Comparison of ENCODE assay signal across 25 cellular contexts in the genomic region with DNA sequence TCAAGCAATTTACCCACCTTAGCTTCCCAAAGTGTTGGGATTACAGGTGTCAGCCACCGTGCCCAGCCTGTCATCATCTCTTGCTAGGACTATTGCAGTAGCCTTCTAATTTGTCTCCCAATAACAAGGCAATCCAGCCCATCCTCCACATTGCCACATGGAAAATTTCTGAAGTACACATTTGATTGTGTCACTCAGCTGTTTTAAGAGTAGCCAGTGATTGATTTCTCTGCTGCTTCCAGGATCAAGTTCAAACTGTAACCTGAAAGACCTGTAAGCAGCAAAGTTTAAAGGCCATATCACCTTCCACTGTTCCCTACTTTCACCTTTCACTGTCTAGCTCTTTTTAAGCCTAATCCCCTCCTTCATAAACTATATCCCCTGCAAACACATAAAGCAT. TPM values are rescaled to one million over a fixed set of nuclear protein-coding genes. Genes with fewer than 3 reads are reported as not detected.
A peak's percentile ranks its signal among the peaks of the same experiment; 100 is the strongest.
DNase-seq lines count a peak whose midpoint lies in the region; ATAC-seq and TF ChIP-seq lines count a peak whose summit lies in the region.
"Had no signal": no experiment of that assay in that cellular context is flagged by ENCODE, and none has a peak within 500 bp of the region (broad histone marks: within the 10 kb centered on the region; RNA-seq: fewer than 3 reads in every experiment).

No MANE protein-coding gene starts in this region.

- peak; percentile 47 to 50 for TF ChIP-seq RAD21 in liver (IDR thresholded peaks at IDR 0.05)

- ATAC-seq in left lobe of liver (peak; percentile 74), HG02678 (IDR thresholded peaks at IDR 0.05; ENCODE audit: unreplicated experiment) (no peak), HG03565 (IDR thresholded peaks at IDR 0.05; ENCODE audit: unreplicated experiment) (no peak), GM21367 (IDR thresholded peaks at IDR 0.05; ENCODE audit: unreplicated experiment) (no peak)
- ATAC-seq: GM12878 had no signal

- no peak for TF ChIP-seq CTCF in VCaP (conservative IDR thresholded peaks at IDR 0.05)
- TF ChIP-seq CTCF in liver (IDR thresholded peaks at IDR 0.05; ENCODE audit: low read depth, low read length, missing input control): no peak
- TF ChIP-seq CTCF in nephron progenitor cell (IDR thresholded peaks at IDR 0.05): no peak

- H3K4me1 Mint-ChIP-seq in nephron progenitor cell: peaks cover 44% of the 10 kb centered on the region
- H3K4me1 Mint-ChIP-seq: CD14-positive monocyte; CD4-positive, CD25-positive, alpha-beta regulatory T cell had no signal

- peak; percentile 72 for DNase-seq in left lobe of liver (ENCODE audit: low spot score)
- no peak for DNase-seq in nephron progenitor cell
- DNase-seq: 8988T; ACHN; BE2C; C1 segment of cervical spinal cord; CD4-positive, alpha-beta memory T cell; CD4-positive, CD25-positive, alpha-beta regulatory T cell; CD8-positive, alpha-beta memory T cell; COR-L47; DMS 273 treated with DMSO at 0.1 percent for 48 hours; DMS153; DMS53; DMS79; DND-41; EL; GDM1 had no signal

- H3K9me3 ChIP-seq in liver (ENCODE audit: control insufficient read depth in 4 of 4, low read length in 3 of 4): no peaks in the 10 kb centered on the region
- H3K9me3 ChIP-seq: BE2C, BLaER1 had no signal

- H3K36me3 ChIP-seq in liver (ENCODE audit: control insufficient read depth in 4 of 4, insufficient read depth in 3 of 4, low read depth in 1 of 4, low read length in 3 of 4): no peaks in the 10 kb centered on the region
- H3K36me3 ChIP-seq: BE2C, BLaER1 had no signal

- H3K9ac ChIP-seq in liver (ENCODE audit: low read depth in 1 of 2, low read length in 2 of 2): no peak overlapping the region
- H3K9ac ChIP-seq: BLaER1 had no signal

- peaks cover 20% of the 10 kb centered on the region for H3K27me3 Mint-ChIP-seq in nephron progenitor cell (ENCODE audit: low read depth, poor library complexity)

- 55% methylated on average over 1 of the region's 1 CpG for WGBS in liver

- H3K9me3 Mint-ChIP-seq in nephron progenitor cell: no peaks in the 10 kb centered on the region
- H3K9me3 Mint-ChIP-seq: CD14-positive monocyte; CD4-positive, alpha-beta memory T cell; CD8-positive, alpha-beta memory T cell had no signal

- peaks cover 7 to 43% (median 35%) of the 10 kb centered on the region in 4 donors for H3K4me1 ChIP-seq in liver (ENCODE audit: control insufficient read depth in 4 of 4, insufficient read depth in 4 of 4, low read length in 3 of 4)
- H3K4me1 ChIP-seq: BE2C had no signal

- no peaks in the 10 kb centered on the region for H3K36me3 Mint-ChIP-seq in nephron progenitor cell (ENCODE audit: low read depth)
- H3K36me3 Mint-ChIP-seq: CD14-positive monocyte; CD4-positive, alpha-beta memory T cell; CD4-positive, CD25-positive, alpha-beta regulatory T cell; CD8-positive, alpha-beta memory T cell had no signal

- peak overlapping the region; percentile 64 for H3K27ac Mint-ChIP-seq in nephron progenitor cell
- H3K27ac Mint-ChIP-seq: CD14-positive monocyte; CD4-positive, CD25-positive, alpha-beta regulatory T cell had no signal

- no peak overlapping the region for H3K4me3 Mint-ChIP-seq in nephron progenitor cell
- H3K4me3 Mint-ChIP-seq: CD14-positive monocyte; CD4-positive, alpha-beta memory T cell had no signal

- H3K4me3 ChIP-seq in liver (ENCODE audit: low read depth in 1 of 3, low read length in 3 of 3): no peak overlapping the region
- H3K4me3 ChIP-seq: BLaER1, GM12878 had no signal

- H3K27me3 ChIP-seq in liver (ENCODE audit: control insufficient read depth in 4 of 4, insufficient read depth in 4 of 4, low read length in 3 of 4): no peaks in the 10 kb centered on the region
- H3K27me3 ChIP-seq: BLaER1 had no signal

- peak overlapping the region; percentile 98 for H3K27ac ChIP-seq in VCaP
- peak overlapping the region; percentile 21 to 83 for H3K27ac ChIP-seq in liver (ENCODE audit: low read depth in 1 of 2, low read length in 2 of 2)
- H3K27ac ChIP-seq: BLaER1 had no signal

TF ChIP-seq in liver, 16 proteins besides CTCF, POLR2A, EP300 and RAD21:
- TF ChIP-seq, protein P1, sequence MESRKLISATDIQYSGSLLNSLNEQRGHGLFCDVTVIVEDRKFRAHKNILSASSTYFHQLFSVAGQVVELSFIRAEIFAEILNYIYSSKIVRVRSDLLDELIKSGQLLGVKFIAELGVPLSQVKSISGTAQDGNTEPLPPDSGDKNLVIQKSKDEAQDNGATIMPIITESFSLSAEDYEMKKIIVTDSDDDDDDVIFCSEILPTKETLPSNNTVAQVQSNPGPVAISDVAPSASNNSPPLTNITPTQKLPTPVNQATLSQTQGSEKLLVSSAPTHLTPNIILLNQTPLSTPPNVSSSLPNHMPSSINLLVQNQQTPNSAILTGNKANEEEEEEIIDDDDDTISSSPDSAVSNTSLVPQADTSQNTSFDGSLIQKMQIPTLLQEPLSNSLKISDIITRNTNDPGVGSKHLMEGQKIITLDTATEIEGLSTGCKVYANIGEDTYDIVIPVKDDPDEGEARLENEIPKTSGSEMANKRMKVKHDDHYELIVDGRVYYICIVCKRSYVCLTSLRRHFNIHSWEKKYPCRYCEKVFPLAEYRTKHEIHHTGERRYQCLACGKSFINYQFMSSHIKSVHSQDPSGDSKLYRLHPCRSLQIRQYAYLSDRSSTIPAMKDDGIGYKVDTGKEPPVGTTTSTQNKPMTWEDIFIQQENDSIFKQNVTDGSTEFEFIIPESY (IDR thresholded peaks at IDR 0.05): peak; percentile 86
- peak; percentile 91 for TF ChIP-seq HNF4A (conservative IDR thresholded peaks at IDR 0.05)
- TF ChIP-seq HNF4G (IDR thresholded peaks at IDR 0.05): peak; percentile 70
- TF ChIP-seq FOXA2 (IDR thresholded peaks at IDR 0.05): peak; percentile 76
- TF ChIP-seq ATF3 (IDR thresholded peaks at IDR 0.05): peak; percentile 96
- no peak for TF ChIP-seq TAF1 (conservative IDR thresholded peaks at IDR 0.05)
- TF ChIP-seq YY1 (IDR thresholded peaks at IDR 0.05): peak; percentile 63
- peak; percentile 85 to 95 for TF ChIP-seq EGR1 (IDR thresholded peaks at IDR 0.05; ENCODE audit: low read depth in 2 of 2)
- peak; percentile 95 for TF ChIP-seq SP1 (IDR thresholded peaks at IDR 0.05)
- TF ChIP-seq, protein P2, sequence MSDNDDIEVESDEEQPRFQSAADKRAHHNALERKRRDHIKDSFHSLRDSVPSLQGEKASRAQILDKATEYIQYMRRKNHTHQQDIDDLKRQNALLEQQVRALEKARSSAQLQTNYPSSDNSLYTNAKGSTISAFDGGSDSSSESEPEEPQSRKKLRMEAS (IDR thresholded peaks at IDR 0.05): peak; percentile 89
- TF ChIP-seq GABPA (IDR thresholded peaks at IDR 0.05 in 1 of 2, conservative IDR thresholded peaks at IDR 0.05 in 1 of 2): peak; percentile 33 to 73
- TF ChIP-seq NR2F2 (IDR thresholded peaks at IDR 0.05): peak; percentile 89
- TF ChIP-seq FOXA1 (IDR thresholded peaks at IDR 0.05): peak; percentile 73
- TF ChIP-seq JUND (IDR thresholded peaks at IDR 0.05): peak; percentile 88 to 91
- TF ChIP-seq, protein P3, sequence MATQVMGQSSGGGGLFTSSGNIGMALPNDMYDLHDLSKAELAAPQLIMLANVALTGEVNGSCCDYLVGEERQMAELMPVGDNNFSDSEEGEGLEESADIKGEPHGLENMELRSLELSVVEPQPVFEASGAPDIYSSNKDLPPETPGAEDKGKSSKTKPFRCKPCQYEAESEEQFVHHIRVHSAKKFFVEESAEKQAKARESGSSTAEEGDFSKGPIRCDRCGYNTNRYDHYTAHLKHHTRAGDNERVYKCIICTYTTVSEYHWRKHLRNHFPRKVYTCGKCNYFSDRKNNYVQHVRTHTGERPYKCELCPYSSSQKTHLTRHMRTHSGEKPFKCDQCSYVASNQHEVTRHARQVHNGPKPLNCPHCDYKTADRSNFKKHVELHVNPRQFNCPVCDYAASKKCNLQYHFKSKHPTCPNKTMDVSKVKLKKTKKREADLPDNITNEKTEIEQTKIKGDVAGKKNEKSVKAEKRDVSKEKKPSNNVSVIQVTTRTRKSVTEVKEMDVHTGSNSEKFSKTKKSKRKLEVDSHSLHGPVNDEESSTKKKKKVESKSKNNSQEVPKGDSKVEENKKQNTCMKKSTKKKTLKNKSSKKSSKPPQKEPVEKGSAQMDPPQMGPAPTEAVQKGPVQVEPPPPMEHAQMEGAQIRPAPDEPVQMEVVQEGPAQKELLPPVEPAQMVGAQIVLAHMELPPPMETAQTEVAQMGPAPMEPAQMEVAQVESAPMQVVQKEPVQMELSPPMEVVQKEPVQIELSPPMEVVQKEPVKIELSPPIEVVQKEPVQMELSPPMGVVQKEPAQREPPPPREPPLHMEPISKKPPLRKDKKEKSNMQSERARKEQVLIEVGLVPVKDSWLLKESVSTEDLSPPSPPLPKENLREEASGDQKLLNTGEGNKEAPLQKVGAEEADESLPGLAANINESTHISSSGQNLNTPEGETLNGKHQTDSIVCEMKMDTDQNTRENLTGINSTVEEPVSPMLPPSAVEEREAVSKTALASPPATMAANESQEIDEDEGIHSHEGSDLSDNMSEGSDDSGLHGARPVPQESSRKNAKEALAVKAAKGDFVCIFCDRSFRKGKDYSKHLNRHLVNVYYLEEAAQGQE (IDR thresholded peaks at IDR 0.05): peak; percentile 75
- TF ChIP-seq RXRA (IDR thresholded peaks at IDR 0.05): peak; percentile 94

RNA-seq across cellular contexts. Expression of gene ELK4, which starts 7.8 kb away (rescaled TPM):
- total RNA-seq in left lobe of liver (29.9 TPM), liver (10 to 100 TPM in 1 of 2 donors, 1 to 10 TPM in 1; 9.2 to 20.2 TPM)
- 1 to 10 TPM; 3.5 to 4.7 TPM for polyA plus RNA-seq in liver

RNA-seq across cellular contexts. Expression of gene SLC45A3, which starts 40.7 kb away (rescaled TPM):
- total RNA-seq in left lobe of liver (21.2 TPM), liver (1 to 10 TPM; 5.9 to 9.9 TPM)
- polyA plus RNA-seq in liver: 1 to 10 TPM; 5.3 to 5.6 TPM
- polyA plus RNA-seq: CD4-positive, alpha-beta memory T cell; CD4-positive, CD25-positive, alpha-beta regulatory T cell; CD8-positive, alpha-beta memory T cell had no signal
